In genomic region chr11:66318576-66318970, GRCh38 we compare ENCODE assay signal across 1 cellular context.
TF ChIP-seq lines count a peak whose summit lies in the region.

No MANE protein-coding gene starts in this region.

TF ChIP-seq in GM23338, 12 proteins besides CTCF, POLR2A, EP300 and RAD21 (continued from another document):
- TF ChIP-seq ZNF462 (CRISPR knock-in tag; IDR thresholded peaks at IDR 0.05) (no peak), JUNB (IDR thresholded peaks at IDR 0.05; ENCODE audit: unreplicated experiment) (no peak), ZNF114 (CRISPR knock-in tag; IDR thresholded peaks at IDR 0.05) (no peak)
